29 cellular contexts compared by ENCODE assay signal in genomic region chr10:121216295-121216694, GRCh38.
DNase-seq lines count a peak whose midpoint lies in the region; ATAC-seq, FAIRE-seq and TF ChIP-seq lines count a peak whose summit lies in the region.
"Had no signal": no experiment of that assay in that cellular context is flagged by ENCODE, and none has a peak within 500 bp of the region (broad histone marks: within the 10 kb centered on the region; RNA-seq: fewer than 3 reads in every experiment).

No MANE protein-coding gene starts in this region.

- peak overlapping the region; percentile 45 to 67 (median 52) for H3K27ac ChIP-seq in esophagus muscularis mucosa (replicated peaks in 1 of 4)
- H3K27ac ChIP-seq in subcutaneous abdominal adipose tissue (ENCODE audit: low read depth, low read length) = peak overlapping the region; percentile 71
- no peak overlapping the region for H3K27ac ChIP-seq in upper lobe of right lung
- H3K27ac ChIP-seq in adrenal gland = no peak overlapping the region
- H3K27ac ChIP-seq: C4-2B, RWPE1, thoracic aorta, vagina had no signal

- H3K36me3 ChIP-seq in adipocyte (ENCODE audit: control insufficient read depth, insufficient read depth, low read length, severe bottlenecking) (no peaks in the 10 kb centered on the region), esophagus muscularis mucosa (no peaks in the 10 kb centered on the region), subcutaneous abdominal adipose tissue (ENCODE audit: control insufficient read depth in 5 of 5, insufficient read depth in 5 of 5, low read length in 5 of 5) (no peaks in the 10 kb centered on the region), upper lobe of right lung (no peaks in the 10 kb centered on the region), adrenal gland (replicated peaks in 1 of 2) (no peaks in the 10 kb centered on the region)
- H3K36me3 ChIP-seq: thoracic aorta, vagina had no signal

- CTCF ChIA-PET in GM10248 (lab: Yijun Ruan, JAX) = no interaction called here

- peak overlapping the region; percentile 3 for H3K9ac ChIP-seq in adipocyte (ENCODE audit: low read length)
- peak overlapping the region in 1 of 5 donors; percentile 30 for H3K9ac ChIP-seq in subcutaneous abdominal adipose tissue (ENCODE audit: low read length in 5 of 5)

- intact Hi-C loops in esophagus muscularis mucosa (cut with DNase I) = no loop called here
- intact Hi-C loops in upper lobe of right lung (cut with DNase I) = no loop called here
- intact Hi-C loops in adrenal gland (cut with DNase I) = no loop called here

- H3K9me3 ChIP-seq in adipocyte (ENCODE audit: control insufficient read depth, low read length) = no peaks in the 10 kb centered on the region
- no peaks in the 10 kb centered on the region for H3K9me3 ChIP-seq in esophagus muscularis mucosa
- no peaks in the 10 kb centered on the region for H3K9me3 ChIP-seq in subcutaneous abdominal adipose tissue (ENCODE audit: control insufficient read depth in 5 of 5, low read length in 5 of 5)
- no peaks in the 10 kb centered on the region for H3K9me3 ChIP-seq in upper lobe of right lung
- no peaks in the 10 kb centered on the region for H3K9me3 ChIP-seq in adrenal gland (replicated peaks in 1 of 3)
- H3K9me3 ChIP-seq: Caco-2, thoracic aorta, vagina had no signal

- WGBS in esophagus muscularis mucosa = 64% methylated on average over 2 of the region's 2 CpGs
- WGBS in adrenal gland, 4 donors = 62 to 81% (median 76%) methylated on average over 2 of the region's 2 CpGs

- DNase-seq in adipocyte (ENCODE audit: low read depth) (no peak), esophagus muscularis mucosa (ENCODE audit: extremely low spot score) (no peak), medulla oblongata (ENCODE audit: extremely low spot score) (peak; percentile 30), GM10248 (ENCODE audit: extremely low spot score) (no peak), D721Med (ENCODE audit: insufficient read length, low spot score) (no peak), upper lobe of right lung (no peak), adrenal gland (no peak)
- DNase-seq: activated CD8-positive, alpha-beta T cell treated with anti-CD3 and anti-CD28 coated beads for 36 hours; Caco-2; cerebellar nuclear complex; DND-41; H9; mammary epithelial cell; NCI-H1105 treated with DMSO at 0.1 percent for 48 hours; NCI-H2081; NCI-H345; stimulated activated CD4-positive, alpha-beta T cell treated with anti-CD3 and anti-CD28 coated beads, Interleukin-2, amount 100 ng/mL, for 48 hours; T-helper 2 cell had no signal

- POLR2A ChIA-PET in GM10248 (lab: Yijun Ruan, JAX) = no interaction called here

- H3K27me3 ChIP-seq in adipocyte (replicated peaks; ENCODE audit: control insufficient read depth, insufficient read depth, low read length) (no peaks in the 10 kb centered on the region), esophagus muscularis mucosa (no peaks in the 10 kb centered on the region), subcutaneous abdominal adipose tissue (ENCODE audit: control insufficient read depth in 5 of 5, insufficient read depth in 4 of 5, low read length in 5 of 5) (no peaks in the 10 kb centered on the region), upper lobe of right lung (no peaks in the 10 kb centered on the region), adrenal gland (no peaks in the 10 kb centered on the region)
- H3K27me3 ChIP-seq: vagina had no signal

- H3K4me1 ChIP-seq in adipocyte (ENCODE audit: control insufficient read depth, insufficient read depth, low read length) (peaks cover 18% of the 10 kb centered on the region), esophagus muscularis mucosa (peaks cover 0 to 15% (median 10%) of the 10 kb centered on the region in 4 donors), subcutaneous abdominal adipose tissue (ENCODE audit: control insufficient read depth in 5 of 5, insufficient read depth in 5 of 5, low read length in 5 of 5) (peaks cover 8 to 25% (median 22%) of the 10 kb centered on the region in 5 donors), upper lobe of right lung (no peaks in the 10 kb centered on the region), adrenal gland (replicated peaks in 1 of 2) (no peaks in the 10 kb centered on the region)
- H3K4me1 ChIP-seq: Caco-2 had no signal

- FAIRE-seq in D721Med (lab: Jason Lieb, UNC) = no peak
- FAIRE-seq: astrocyte, endothelial cell of umbilical vein, GM18507 had no signal

- H3K4me3 ChIP-seq in adipocyte (ENCODE audit: low read length) (peak overlapping the region; percentile 55), esophagus muscularis mucosa (no peak overlapping the region), subcutaneous abdominal adipose tissue (ENCODE audit: low read depth in 1 of 5, low read length in 5 of 5) (no peak overlapping the region), upper lobe of right lung (no peak overlapping the region), adrenal gland (no peak overlapping the region)
- H3K4me3 ChIP-seq: thoracic aorta, vagina had no signal

- no peak for TF ChIP-seq EP300 in esophagus muscularis mucosa (IDR thresholded peaks at IDR 0.05)

- ATAC-seq in upper lobe of right lung = no peak
- ATAC-seq: activated CD8-positive, alpha-beta T cell treated with anti-CD3 and anti-CD28 coated beads for 36 hours; activated naive CD4-positive, alpha-beta T cell treated with anti-CD3 and anti-CD28 coated beads, Interleukin-2, amount 50 U/mL, for 72 hours; activated T-helper 17 cell treated with anti-CD3 and anti-CD28 coated beads, Interleukin-2, amount 50 U/mL, for 72 hours; SK-N-SH treated with all-trans-retinoic acid at 6 μM for 48 hours had no signal

- TF ChIP-seq POLR2A in esophagus muscularis mucosa (IDR thresholded peaks at IDR 0.05; ENCODE audit: low read depth) (no peak), adrenal gland (IDR thresholded peaks at IDR 0.05) (no peak)

- TF ChIP-seq CTCF in esophagus muscularis mucosa (IDR thresholded peaks at IDR 0.05) = no peak
- no peak for TF ChIP-seq CTCF in GM10248 (IDR thresholded peaks at IDR 0.05; ENCODE audit: control extremely low read depth, extremely low read depth, low read depth, missing control alignments)
- TF ChIP-seq CTCF in D721Med (IDR thresholded peaks at IDR 0.05; ENCODE audit: insufficient read depth, missing control alignments) = no peak
- TF ChIP-seq CTCF in upper lobe of right lung (IDR thresholded peaks at IDR 0.05) = no peak
- no peak for TF ChIP-seq CTCF in adrenal gland (IDR thresholded peaks at IDR 0.05)

Comparison
In these comparisons a context has a peak if more than half of its experiments do, and no peak if none do; other contexts are left out.
1. H3K27ac ChIP-seq: peak in esophagus muscularis mucosa (4 of 4) and subcutaneous abdominal adipose tissue (single experiment); none in upper lobe of right lung (single experiment) and adrenal gland (0 of 5).